27 cellular contexts compared by ENCODE assay signal in the genomic region with DNA sequence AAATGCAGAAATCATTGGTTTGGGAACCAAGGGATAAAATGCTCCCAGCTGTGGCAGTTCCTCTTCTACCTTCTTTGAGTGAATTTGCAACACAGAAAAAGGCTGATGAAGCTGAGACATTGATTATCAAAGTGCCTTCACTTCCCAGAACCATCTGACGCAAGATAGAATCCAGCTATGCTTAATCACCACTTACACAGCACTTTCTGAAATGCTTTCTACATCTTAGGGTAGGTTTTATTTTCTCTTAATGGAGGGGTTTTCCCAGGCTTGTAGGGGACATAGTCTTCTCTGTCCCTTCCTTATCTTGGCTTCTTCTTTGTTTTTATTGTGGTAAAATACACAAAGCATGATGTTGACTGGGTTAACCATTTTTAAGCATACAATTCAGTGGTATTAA.
A peak's percentile ranks its signal among the peaks of the same experiment; 100 is the strongest.
DNase-seq lines count a peak whose midpoint lies in the region; ATAC-seq, FAIRE-seq and TF ChIP-seq lines count a peak whose summit lies in the region.
"Had no signal": no experiment of that assay in that cellular context is flagged by ENCODE, and none has a peak within 500 bp of the region (broad histone marks: within the 10 kb centered on the region; RNA-seq: fewer than 3 reads in every experiment).

No MANE protein-coding gene starts in this region.

- DNase-seq in AG10803 (ENCODE audit: low read depth) (peak; percentile 67), HTR-8/SVneo (ENCODE audit: insufficient read length, low spot score) (no peak), amniotic epithelial cell (ENCODE audit: low read depth) (peak; percentile 53), foreskin fibroblast (peak; percentile 10 to 12), Ammon's horn (ENCODE audit: low spot score) (no peak), right cardiac atrium (no peak), middle frontal gyrus (ENCODE audit: extremely low spot score, low spot score) (no peak), T-cell (no peak)
- DNase-seq: activated CD4-positive, alpha-beta memory T cell treated with anti-CD3 and anti-CD28 coated beads, Interleukin-2, amount 10 ng/mL, durations not matched to agents 7 days and 5 days; activated naive CD4-positive, alpha-beta T cell treated with anti-CD3 and anti-CD28 coated beads for 36 hours; activated T-cell treated with anti-CD3 and anti-CD28 coated beads, Interleukin-2, amount 50 U/mL, for 24 hours; AML-193; COR-L47; EL; mucosa of descending colon; NCI-H1105 treated with DMSO at 0.1 percent for 48 hours; NCI-H2107; NCI-H524 treated with DMSO at 0.1 percent for 48 hours; SW 1271; WERI-Rb-1 had no signal

- H3K4me1 ChIP-seq in right cardiac atrium (ENCODE audit: control insufficient read depth, insufficient read depth, low read length): peaks cover 7% of the 10 kb centered on the region
- H3K4me1 ChIP-seq: gastroesophageal sphincter had no signal

- intact Hi-C loops in right cardiac atrium (cut with DNase I): no loop called here

- ATAC-seq in right cardiac atrium (no peak), T-cell (replicated peaks in 1 of 4) (no peak)
- ATAC-seq: gastroesophageal sphincter; left lobe of liver; mucosa of descending colon; Right ventricle myocardium inferior; stimulated activated effector memory CD8-positive, alpha-beta T cell treated with anti-CD3 and anti-CD28 coated beads, Interleukin-12 subunit alpha, Interleukin-12 subunit beta, amount 100 ng/mL, for 72 hours had no signal

- no peak overlapping the region for H3K4me3 Mint-ChIP-seq in T-cell
- H3K4me3 Mint-ChIP-seq: activated CD4-positive, alpha-beta memory T cell treated with anti-CD3 and anti-CD28 coated beads, Interleukin-2, amount 10 ng/mL, durations not matched to agents 7 days and 5 days; activated naive CD4-positive, alpha-beta T cell treated with anti-CD3 and anti-CD28 coated beads for 36 hours; activated T-cell treated with anti-CD3 and anti-CD28 coated beads, Interleukin-2, amount 50 U/mL, for 24 hours; stimulated activated effector memory CD8-positive, alpha-beta T cell treated with anti-CD3 and anti-CD28 coated beads, Interleukin-12 subunit alpha, Interleukin-12 subunit beta, amount 100 ng/mL, for 72 hours had no signal

- H3K27ac ChIP-seq in right cardiac atrium (ENCODE audit: low read length): no peak overlapping the region
- H3K27ac ChIP-seq: gastroesophageal sphincter, KMS-11, tibial nerve, WERI-Rb-1 had no signal

- peak; percentile 40 for FAIRE-seq in HTR-8/SVneo (lab: Jason Lieb, UNC)
- FAIRE-seq: astrocyte had no signal

- no peaks in the 10 kb centered on the region for H3K9me3 Mint-ChIP-seq in T-cell
- H3K9me3 Mint-ChIP-seq: activated CD4-positive, alpha-beta memory T cell treated with anti-CD3 and anti-CD28 coated beads, Interleukin-2, amount 10 ng/mL, durations not matched to agents 7 days and 5 days; activated naive CD4-positive, alpha-beta T cell treated with anti-CD3 and anti-CD28 coated beads for 36 hours; activated T-cell treated with anti-CD3 and anti-CD28 coated beads, Interleukin-2, amount 50 U/mL, for 24 hours; stimulated activated effector memory CD8-positive, alpha-beta T cell treated with anti-CD3 and anti-CD28 coated beads, Interleukin-12 subunit alpha, Interleukin-12 subunit beta, amount 100 ng/mL, for 72 hours had no signal

- H3K27me3 Mint-ChIP-seq in T-cell: no peaks in the 10 kb centered on the region
- H3K27me3 Mint-ChIP-seq: activated T-cell treated with anti-CD3 and anti-CD28 coated beads, Interleukin-2, amount 50 U/mL, for 24 hours had no signal

- no peaks in the 10 kb centered on the region for H3K27me3 ChIP-seq in right cardiac atrium (ENCODE audit: control insufficient read depth, insufficient read depth)
- H3K27me3 ChIP-seq: gastroesophageal sphincter, tibial nerve had no signal

- H3K9me3 ChIP-seq in right cardiac atrium (ENCODE audit: control insufficient read depth, low read length): no peaks in the 10 kb centered on the region
- H3K9me3 ChIP-seq: gastroesophageal sphincter, mucosa of descending colon, tibial nerve had no signal

- TF ChIP-seq CTCF in AG10803 (conservative IDR thresholded peaks at IDR 0.05; ENCODE audit: low read length) (no peak), foreskin fibroblast (IDR thresholded peaks at IDR 0.05; ENCODE audit: low read depth, low read length) (no peak)

- CTCF ChIA-PET in T-cell (lab: Charles Lee): no interaction called here

- no peak overlapping the region for H3K4me3 ChIP-seq in AG10803 (ENCODE audit: low read length)
- H3K4me3 ChIP-seq in foreskin fibroblast (ENCODE audit: low read depth in 1 of 2, low read length in 2 of 2): no peak overlapping the region
- no peak overlapping the region for H3K4me3 ChIP-seq in right cardiac atrium (ENCODE audit: low read length)
- H3K4me3 ChIP-seq: gastroesophageal sphincter, mucosa of descending colon, tibial nerve had no signal

- WGBS in right cardiac atrium: 58% methylated on average over 1 of the region's 1 CpG

- H3K4me1 Mint-ChIP-seq in T-cell: peaks cover 0 to 14% (median 6%) of the 10 kb centered on the region in 3 donors

- POLR2A ChIA-PET in T-cell (lab: Charles Lee): no interaction called here

- H3K36me3 Mint-ChIP-seq in T-cell: no peaks in the 10 kb centered on the region
- H3K36me3 Mint-ChIP-seq: stimulated activated effector memory CD8-positive, alpha-beta T cell treated with anti-CD3 and anti-CD28 coated beads, Interleukin-12 subunit alpha, Interleukin-12 subunit beta, amount 100 ng/mL, for 72 hours had no signal

- no peak overlapping the region for H3K27ac Mint-ChIP-seq in T-cell
- H3K27ac Mint-ChIP-seq: activated CD4-positive, alpha-beta memory T cell treated with anti-CD3 and anti-CD28 coated beads, Interleukin-2, amount 10 ng/mL, durations not matched to agents 7 days and 5 days; activated naive CD4-positive, alpha-beta T cell treated with anti-CD3 and anti-CD28 coated beads for 36 hours; activated T-cell treated with anti-CD3 and anti-CD28 coated beads, Interleukin-2, amount 50 U/mL, for 24 hours; stimulated activated effector memory CD8-positive, alpha-beta T cell treated with anti-CD3 and anti-CD28 coated beads, Interleukin-12 subunit alpha, Interleukin-12 subunit beta, amount 100 ng/mL, for 72 hours had no signal

Comparison
In these comparisons a context has a peak if more than half of its experiments do, and no peak if none do; other contexts are left out.
1. DNase-seq: peak in AG10803 (single experiment), amniotic epithelial cell (single experiment) and foreskin fibroblast (2 of 2); none in HTR-8/SVneo (single experiment), Ammon's horn (single experiment), right cardiac atrium (0 of 3), middle frontal gyrus (single experiment) and T-cell (0 of 34).